Comparison of ENCODE assay signal across 8 cellular contexts in the genomic region with DNA sequence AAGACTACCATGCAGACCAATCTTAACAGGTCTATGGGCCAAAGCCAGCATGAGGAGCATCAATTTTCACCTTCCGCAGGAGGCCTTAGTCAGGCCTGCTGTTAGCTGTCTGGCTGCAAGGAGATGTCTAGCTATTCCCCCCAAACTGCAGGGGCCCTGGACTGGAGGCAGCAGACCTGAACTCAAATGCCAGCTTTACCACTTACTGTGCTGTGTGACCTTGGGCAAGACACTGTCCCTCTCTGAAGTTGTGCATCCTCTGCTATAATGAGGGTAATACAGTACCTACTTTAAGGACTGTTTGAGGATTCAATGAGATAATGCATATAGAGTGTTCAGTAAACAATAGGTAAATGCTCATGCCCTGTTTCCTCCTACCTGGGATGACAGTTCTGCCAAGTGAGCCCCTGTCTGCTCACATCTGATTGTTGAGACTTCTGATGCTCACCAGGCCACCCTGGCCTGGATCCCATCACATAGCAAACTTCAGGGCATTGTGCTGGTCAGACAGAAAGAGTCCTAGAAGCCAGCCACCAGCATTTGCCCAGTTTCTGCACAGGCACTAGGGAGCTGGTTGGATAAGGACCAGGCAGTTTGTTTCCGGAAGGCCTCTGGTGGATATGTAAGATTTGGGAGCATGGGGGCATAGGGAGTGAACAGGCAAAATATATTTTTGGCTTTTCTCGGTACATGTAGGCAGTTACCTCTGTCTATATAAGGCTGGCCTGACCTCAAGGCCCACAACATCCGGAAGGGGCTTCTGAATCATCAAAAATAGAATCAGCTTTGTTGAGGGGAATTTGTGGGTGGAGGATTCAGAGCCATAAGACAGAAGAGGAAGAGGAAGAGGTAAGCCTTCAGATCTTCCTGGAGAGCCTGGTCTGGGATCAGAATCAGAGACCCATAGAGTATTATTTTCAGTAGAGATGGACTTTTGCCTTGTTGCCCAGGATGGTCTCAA. TPM values are rescaled to one million over a fixed set of nuclear protein-coding genes. Genes with fewer than 3 reads are reported as not detected.
DNase-seq lines count a peak whose midpoint lies in the region; ATAC-seq lines count a peak whose summit lies in the region.

No MANE protein-coding gene starts in this region.

- peak; percentile 29 for DNase-seq in A172 (ENCODE audit: low spot score)
- peak; percentile 66 to 67 for DNase-seq in activated T-cell treated with anti-CD3 and anti-CD28 coated beads, Interleukin-2, amount 50 U/mL, for 48 hours
- DNase-seq in stimulated activated naive CD8-positive, alpha-beta T cell treated with anti-CD3 and anti-CD28 coated beads, Interleukin-15, Interleukin-2, amounts not matched to agents 100 U/mL and 50 U/mL, for 24 hours, result peak; percentile 57
- DNase-seq in sciatic nerve (ENCODE audit: low spot score), result no peak
- no peak for DNase-seq in NCI-H2029 (lab: John Stamatoyannopoulos, UW)
- DNase-seq in NCI-H82 (lab: John Stamatoyannopoulos, UW), result no peak

- peak; percentile 73 for ATAC-seq in GM19372 (IDR thresholded peaks at IDR 0.05; ENCODE audit: low read depth, unreplicated experiment)
- ATAC-seq in HG03521 (IDR thresholded peaks at IDR 0.05; ENCODE audit: unreplicated experiment), result peak; percentile 63
- ATAC-seq in stimulated activated naive CD8-positive, alpha-beta T cell treated with anti-CD3 and anti-CD28 coated beads, Interleukin-15, Interleukin-2, amounts not matched to agents 100 U/mL and 50 U/mL, for 24 hours, result peak; percentile 93
- no peak for ATAC-seq in sciatic nerve

- intact Hi-C loops in sciatic nerve (cut with DNase I), result no loop called here

RNA-seq across cellular contexts. Expression of a gene that starts 2.3 kb away (rescaled TPM):
- total RNA-seq in A172 (2014; rRNA removed; shearing (Covaris generic)), result not detected in 2 replicates
- total RNA-seq in sciatic nerve, result not detected

RNA-seq across cellular contexts. Expression of a gene that starts 39.4 kb away (rescaled TPM):
- 0.12 TPM in 1 of 2 replicates, not detected in the other for total RNA-seq in A172 (2014; rRNA removed; shearing (Covaris generic))
- total RNA-seq in sciatic nerve, result 9.0 TPM

Comparison
In these comparisons a context has a peak if more than half of its experiments do, and no peak if none do; other contexts are left out.
1. DNase-seq: peak in A172 (single experiment), activated T-cell treated with anti-CD3 and anti-CD28 coated beads, Interleukin-2, amount 50 U/mL, for 48 hours (2 of 2) and stimulated activated naive CD8-positive, alpha-beta T cell treated with anti-CD3 and anti-CD28 coated beads, Interleukin-15, Interleukin-2, amounts not matched to agents 100 U/mL and 50 U/mL, for 24 hours (single experiment); none in sciatic nerve (single experiment), NCI-H2029 (single experiment) and NCI-H82 (single experiment).